In genomic region chr20:7841967-7842301, GRCh38 we compare ENCODE assay signal across 11 cellular contexts.
DNase-seq lines count a peak whose midpoint lies in the region; ATAC-seq and TF ChIP-seq lines count a peak whose summit lies in the region.
"Had no signal": no experiment of that assay in that cellular context is flagged by ENCODE, and none has a peak within 500 bp of the region (broad histone marks: within the 10 kb centered on the region; RNA-seq: fewer than 3 reads in every experiment).

No MANE protein-coding gene starts in this region.

- in situ Hi-C loops in astrocyte of the cerebellum (cut with HindIII; ENCODE audit: low sequenced_read_pairs), result no loop called here

- no peaks in the 10 kb centered on the region for H3K36me3 Mint-ChIP-seq in progenitor cell of endocrine pancreas (ENCODE audit: insufficient read depth)
- H3K36me3 Mint-ChIP-seq: type B pancreatic cell had no signal

- ATAC-seq in left cardiac atrium (peak; percentile 92 to 97), GM19397 (IDR thresholded peaks at IDR 0.05; ENCODE audit: unreplicated experiment) (no peak)

- peak; percentile 75 for DNase-seq in HFF-Myc (ENCODE audit: extremely low read depth, low read depth)
- peak; percentile 78 for DNase-seq in astrocyte of the cerebellum (ENCODE audit: low read depth)
- peak; percentile 71 for DNase-seq in left cardiac atrium
- DNase-seq in stromal cell of bone marrow (ENCODE audit: low read depth), result peak; percentile 89
- no peak for DNase-seq in activated CD8-positive, alpha-beta memory T cell treated with anti-CD3 and anti-CD28 coated beads for 24 hours
- no peak for DNase-seq in progenitor cell of endocrine pancreas (ENCODE audit: low spot score, unreplicated experiment)
- DNase-seq: activated CD4-positive, CD25-positive, alpha-beta regulatory T cell; H7; NCI-H510A treated with DMSO at 0.1 percent for 48 hours had no signal

- no peak overlapping the region for H3K4me3 Mint-ChIP-seq in progenitor cell of endocrine pancreas (ENCODE audit: low read depth)
- H3K4me3 Mint-ChIP-seq: type B pancreatic cell had no signal

- H3K27ac Mint-ChIP-seq in progenitor cell of endocrine pancreas, result no peak overlapping the region
- H3K27ac Mint-ChIP-seq: type B pancreatic cell had no signal

- no peaks in the 10 kb centered on the region for H3K9me3 Mint-ChIP-seq in progenitor cell of endocrine pancreas (ENCODE audit: low read depth)
- H3K9me3 Mint-ChIP-seq: type B pancreatic cell had no signal

- no peak overlapping the region for H3K4me3 ChIP-seq in HFF-Myc (replicated peaks; ENCODE audit: low read depth, low read length)
- H3K4me3 ChIP-seq in astrocyte of the cerebellum (ENCODE audit: low read depth, low read length), result no peak overlapping the region

- intact Hi-C loops in left cardiac atrium (cut with DNase I), result no loop called here

- H3K4me1 Mint-ChIP-seq in progenitor cell of endocrine pancreas (ENCODE audit: low read depth), result peaks cover 2% of the 10 kb centered on the region

- TF ChIP-seq CTCF in HFF-Myc (IDR thresholded peaks at IDR 0.05; ENCODE audit: low read depth, low read length, missing control alignments), result no peak
- no peak for TF ChIP-seq CTCF in astrocyte of the cerebellum (IDR thresholded peaks at IDR 0.05; ENCODE audit: low read depth, low read length, missing control alignments)
- no peak for TF ChIP-seq CTCF in progenitor cell of endocrine pancreas (IDR thresholded peaks at IDR 0.05; ENCODE audit: unreplicated experiment)

- peaks cover 10% of the 10 kb centered on the region for H3K27me3 Mint-ChIP-seq in progenitor cell of endocrine pancreas

Comparison
In these comparisons a context has a peak if more than half of its experiments do, and no peak if none do; other contexts are left out.
1. DNase-seq: peak in HFF-Myc (single experiment), astrocyte of the cerebellum (single experiment), left cardiac atrium (single experiment) and stromal cell of bone marrow (single experiment); none in activated CD8-positive, alpha-beta memory T cell treated with anti-CD3 and anti-CD28 coated beads for 24 hours (single experiment) and progenitor cell of endocrine pancreas (single experiment).